Comparison of ENCODE assay signal across 21 cellular contexts in the genomic region with DNA sequence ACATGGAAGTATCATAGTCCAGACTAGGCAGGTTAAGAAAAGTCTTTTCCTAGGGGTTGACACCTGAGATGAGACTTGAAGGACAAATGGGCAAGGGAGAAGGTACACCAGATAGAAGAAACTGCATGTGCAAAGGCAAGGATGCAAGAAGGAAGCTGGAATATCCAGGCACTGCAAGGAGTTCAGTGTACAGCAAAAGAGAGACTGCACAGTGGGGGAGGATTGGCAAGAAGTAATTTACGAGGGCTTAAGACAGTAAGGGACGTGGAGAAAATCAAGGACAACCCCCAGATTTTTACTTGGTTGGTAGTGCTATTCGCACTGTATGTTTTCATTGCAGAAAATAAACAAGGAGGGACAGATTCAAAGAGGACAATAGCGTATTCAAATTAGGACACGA.
"Had no signal": no experiment of that assay in that cellular context is flagged by ENCODE, and none has a peak within 500 bp of the region (broad histone marks: within the 10 kb centered on the region; RNA-seq: fewer than 3 reads in every experiment).

No MANE protein-coding gene starts in this region.

- DNase-seq: activated CD4-positive, alpha-beta T cell treated with anti-CD3 and anti-CD28 coated beads, Interleukin-2, amount 10 ng/mL, durations not matched to agents 24 days and 14 days; activated CD8-positive, alpha-beta T cell treated with anti-CD3 and anti-CD28 coated beads, Interleukin-2, amount 10 ng/mL, durations not matched to agents 7 days and 5 days; activated naive CD4-positive, alpha-beta T cell treated with Interleukin-2 at 50 U/mL for 16 hours; activated naive CD8-positive, alpha-beta T cell treated with anti-CD3 and anti-CD28 coated beads, Interleukin-2, amount 50 U/mL, for 24 hours; activated T-cell treated with anti-CD3 and anti-CD28 coated beads, Interleukin-2, amount 50 U/mL, for 24 hours; aorta; cortex of kidney; effector CD4-positive, alpha-beta T cell; immature natural killer cell; kidney glomerular epithelial cell; mesendoderm; psoas muscle; right cardiac atrium; stomach; T-helper 1 cell; T1000 had no signal

- ATAC-seq: activated CD8-positive, alpha-beta T cell treated with anti-CD3 and anti-CD28 coated beads, Interleukin-2, amount 10 ng/mL, durations not matched to agents 7 days and 5 days; activated naive CD8-positive, alpha-beta T cell treated with anti-CD3 and anti-CD28 coated beads, Interleukin-2, amount 50 U/mL, for 24 hours; natural killer cell treated with Interleukin-12 subunit alpha and Interleukin-12 subunit beta and Interleukin-15 and Interleukin-18, amount 100 ng/mL, for 72 hours; psoas muscle; right cardiac atrium had no signal

- H3K4me3 ChIP-seq: esophagus muscularis mucosa, psoas muscle, skin epidermis, stomach had no signal

- H3K27me3 Mint-ChIP-seq: activated T-cell treated with anti-CD3 and anti-CD28 coated beads, Interleukin-2, amount 50 U/mL, for 24 hours had no signal

- H3K9me3 ChIP-seq: esophagus muscularis mucosa, psoas muscle, stomach had no signal

- H3K36me3 Mint-ChIP-seq: immature natural killer cell; natural killer cell treated with Interleukin-12 subunit alpha and Interleukin-12 subunit beta and Interleukin-15 and Interleukin-18, amount 100 ng/mL, for 72 hours had no signal

- H3K4me1 ChIP-seq: esophagus muscularis mucosa, psoas muscle had no signal

- H3K27me3 ChIP-seq: esophagus muscularis mucosa, stomach had no signal

- FAIRE-seq: endothelial cell of umbilical vein had no signal

- H3K9me3 Mint-ChIP-seq: activated CD4-positive, alpha-beta T cell treated with anti-CD3 and anti-CD28 coated beads, Interleukin-2, amount 10 ng/mL, durations not matched to agents 24 days and 14 days; activated naive CD8-positive, alpha-beta T cell treated with anti-CD3 and anti-CD28 coated beads, Interleukin-2, amount 50 U/mL, for 24 hours; activated T-cell treated with anti-CD3 and anti-CD28 coated beads, Interleukin-2, amount 50 U/mL, for 24 hours; activated T-helper 2 cell treated with anti-CD3 and anti-CD28 coated beads, Interferon-gamma antibody, Interleukin-2, Interleukin-4, amounts not matched to agents 10 μg/mL and 5 μg/mL and 100 μg/mL, durations not matched to agents 14 hours and 24 hours and 36 hours; immature natural killer cell; natural killer cell treated with Interleukin-12 subunit alpha and Interleukin-12 subunit beta and Interleukin-15 and Interleukin-18, amount 100 ng/mL, for 72 hours had no signal

- H3K27ac Mint-ChIP-seq: activated CD4-positive, alpha-beta T cell treated with anti-CD3 and anti-CD28 coated beads, Interleukin-2, amount 10 ng/mL, durations not matched to agents 24 days and 14 days; activated CD8-positive, alpha-beta T cell treated with anti-CD3 and anti-CD28 coated beads, Interleukin-2, amount 10 ng/mL, durations not matched to agents 7 days and 5 days; activated naive CD8-positive, alpha-beta T cell treated with anti-CD3 and anti-CD28 coated beads, Interleukin-2, amount 50 U/mL, for 24 hours; activated T-cell treated with anti-CD3 and anti-CD28 coated beads, Interleukin-2, amount 50 U/mL, for 24 hours; activated T-helper 2 cell treated with anti-CD3 and anti-CD28 coated beads, Interferon-gamma antibody, Interleukin-2, Interleukin-4, amounts not matched to agents 10 μg/mL and 5 μg/mL and 100 μg/mL, durations not matched to agents 14 hours and 24 hours and 36 hours; immature natural killer cell; natural killer cell treated with Interleukin-12 subunit alpha and Interleukin-12 subunit beta and Interleukin-15 and Interleukin-18, amount 100 ng/mL, for 72 hours had no signal

- H3K36me3 ChIP-seq: esophagus muscularis mucosa, stomach had no signal

- H3K27ac ChIP-seq: esophagus muscularis mucosa, psoas muscle, skin epidermis had no signal

- H3K4me3 Mint-ChIP-seq: activated CD4-positive, alpha-beta T cell treated with anti-CD3 and anti-CD28 coated beads, Interleukin-2, amount 10 ng/mL, durations not matched to agents 24 days and 14 days; activated CD8-positive, alpha-beta T cell treated with anti-CD3 and anti-CD28 coated beads, Interleukin-2, amount 10 ng/mL, durations not matched to agents 7 days and 5 days; activated naive CD8-positive, alpha-beta T cell treated with anti-CD3 and anti-CD28 coated beads, Interleukin-2, amount 50 U/mL, for 24 hours; activated T-cell treated with anti-CD3 and anti-CD28 coated beads, Interleukin-2, amount 50 U/mL, for 24 hours; immature natural killer cell; natural killer cell treated with Interleukin-12 subunit alpha and Interleukin-12 subunit beta and Interleukin-15 and Interleukin-18, amount 100 ng/mL, for 72 hours had no signal
